8 cellular contexts compared by ENCODE assay signal in the genomic region with DNA sequence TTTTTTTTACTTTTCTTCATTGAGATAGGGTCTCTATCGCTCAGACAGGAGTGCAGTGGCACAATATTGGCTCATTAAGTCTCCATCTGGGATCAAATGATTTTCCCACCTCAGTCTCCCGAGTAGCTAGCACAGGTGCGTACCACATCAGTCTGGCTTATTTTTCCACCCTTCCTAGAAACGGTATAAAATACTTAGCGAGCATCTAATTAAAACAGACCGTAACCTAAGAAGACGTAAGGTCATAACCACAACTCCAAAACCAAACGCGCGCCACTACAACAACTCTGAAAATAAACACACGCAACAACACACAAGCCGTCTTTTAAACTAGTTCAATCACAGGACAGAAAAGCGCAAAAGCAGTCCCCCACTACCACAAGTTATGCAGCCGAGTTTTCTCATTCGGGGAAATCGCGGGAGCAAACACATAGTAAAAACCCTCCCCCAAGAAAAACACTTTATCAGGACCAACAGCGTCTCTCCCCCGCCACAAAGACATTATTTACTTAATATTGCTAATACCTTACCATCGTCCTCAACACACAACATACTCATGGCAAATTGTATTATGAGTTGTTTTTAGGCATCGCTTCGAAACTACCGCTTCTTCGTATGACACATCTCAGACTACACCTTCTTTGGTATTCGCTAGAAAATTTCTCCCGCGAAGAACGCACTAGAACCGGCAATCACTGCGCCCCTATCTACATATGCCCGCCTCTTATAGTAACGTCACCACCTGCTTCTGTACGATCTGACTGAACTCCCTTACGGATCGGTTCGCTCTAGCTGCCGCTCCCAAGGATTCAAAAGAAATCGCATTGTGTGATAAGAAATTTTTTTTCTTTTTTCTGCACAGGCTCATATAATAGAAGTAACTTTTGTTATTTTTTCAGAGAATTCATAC. TPM values are rescaled to one million over a fixed set of nuclear protein-coding genes. Genes with fewer than 3 reads are reported as not detected.
DNase-seq lines count a peak whose midpoint lies in the region; ATAC-seq and TF ChIP-seq lines count a peak whose summit lies in the region.

No MANE protein-coding gene starts in this region.

- no peaks in the 10 kb centered on the region for H4K20me1 ChIP-seq in smooth muscle cell (ENCODE audit: low read depth)

- no peaks in the 10 kb centered on the region for H3F3A ChIP-seq in smooth muscle cell (ENCODE audit: low read depth)

- H2AFZ ChIP-seq in smooth muscle cell (ENCODE audit: low read depth), result peak overlapping the region; percentile 75

- peaks cover 19 to 24% of the 10 kb centered on the region in 2 donors for H3K4me1 Mint-ChIP-seq in immature natural killer cell

- no peaks in the 10 kb centered on the region for H3K36me3 Mint-ChIP-seq in immature natural killer cell

- peak overlapping the region; percentile 85 for H3K4me2 ChIP-seq in smooth muscle cell

- no peaks in the 10 kb centered on the region for H3K27me3 ChIP-seq in smooth muscle cell (ENCODE audit: low read depth)

- ATAC-seq in GM18520 (IDR thresholded peaks at IDR 0.05; ENCODE audit: unreplicated experiment) (peak; percentile 44), HG03066 (IDR thresholded peaks at IDR 0.05; ENCODE audit: low read depth, unreplicated experiment) (peak; percentile 65)

- H3K4me3 ChIP-seq in WI38 (ENCODE audit: low read depth, low read length) (peak overlapping the region; percentile 14), smooth muscle cell (peak overlapping the region; percentile 58)

- H3K9me3 Mint-ChIP-seq in immature natural killer cell, result no peaks in the 10 kb centered on the region

- peak overlapping the region; percentile 99 for H3K9ac ChIP-seq in smooth muscle cell (ENCODE audit: low read depth)

- no peaks in the 10 kb centered on the region for H3K9me3 ChIP-seq in smooth muscle cell (replicated peaks; ENCODE audit: low read depth)

- WGBS in smooth muscle cell (ENCODE audit: low lambda C conversion rate), result 2% methylated on average over 38 of the region's 38 CpGs

- no peaks in the 10 kb centered on the region for H3K36me3 ChIP-seq in smooth muscle cell (ENCODE audit: low read depth)

- DNase-seq in 8988T, result peak; percentile 35
- DNase-seq in NCI-H2171 treated with DMSO at 0.1 percent for 48 hours (lab: John Stamatoyannopoulos, UW), result peak; percentile 99
- peak in 60 of 61 donors; percentile 5 to 90 (median 70) for DNase-seq in caudate nucleus (lab: John Stamatoyannopoulos, UW)
- DNase-seq in immature natural killer cell, result peak; percentile 86 to 92 (median 88)
- DNase-seq in smooth muscle cell (lab: John Stamatoyannopoulos, UW; ENCODE audit: unreplicated experiment), result peak; percentile 39

- peak overlapping the region; percentile 98 to 100 (median 99) for H3K27ac Mint-ChIP-seq in immature natural killer cell

- peak overlapping the region; percentile 85 to 92 (median 87) for H3K4me3 Mint-ChIP-seq in immature natural killer cell

- peak overlapping the region; percentile 97 for H3K27ac ChIP-seq in caudate nucleus (ENCODE audit: low read depth, low read length)
- H3K27ac ChIP-seq in smooth muscle cell (ENCODE audit: low read depth), result peak overlapping the region; percentile 91

- no peaks in the 10 kb centered on the region for H3K4me1 ChIP-seq in smooth muscle cell (ENCODE audit: low read depth)

- TF ChIP-seq CTCF in WI38 (IDR thresholded peaks at IDR 0.05; ENCODE audit: low read depth, low read length) (no peak), smooth muscle cell (IDR thresholded peaks at IDR 0.05; ENCODE audit: borderline replicate concordance, insufficient read depth, poor library complexity, severe bottlenecking) (no peak)

- H3K27me3 Mint-ChIP-seq in immature natural killer cell (ENCODE audit: low read depth in 3 of 3), result peaks cover 7 to 18% (median 8%) of the 10 kb centered on the region in 3 donors

- H3K79me2 ChIP-seq in smooth muscle cell (ENCODE audit: low read depth), result no peaks in the 10 kb centered on the region

RNA-seq across cellular contexts. Expression of a gene that starts 32.8 kb away (rescaled TPM):
- polyA plus RNA-seq in immature natural killer cell (not detected), smooth muscle cell (not detected in 2 replicates)
- total RNA-seq in smooth muscle cell, result 0.04 TPM in 1 of 2 replicates, not detected in the other

RNA-seq across cellular contexts. Expression of a gene that starts 33.3 kb away (rescaled TPM):
- 10 to 100 TPM; 25.3 to 78.8 (median 44.0) TPM for polyA plus RNA-seq in immature natural killer cell
- total RNA-seq in smooth muscle cell, result 20.9 and 23.2 TPM in 2 replicates
- polyA plus RNA-seq in smooth muscle cell, result 27.1 and 29.9 TPM in 2 replicates

Comparison
In these comparisons a context has a peak if more than half of its experiments do, and no peak if none do; other contexts are left out.
1. Peak in every context shown above with its lines: DNase-seq, ATAC-seq, H3K4me3 ChIP-seq and H3K27ac ChIP-seq.
2. DNase-seq: peak in every context shown above with its lines; median percentile 99 in NCI-H2171 treated with DMSO at 0.1 percent for 48 hours; 88 in immature natural killer cell; 70 in caudate nucleus; 39 in smooth muscle cell; 35 in 8988T.